15 cellular contexts compared by ENCODE assay signal in genomic region chr16:15542261-15542660, GRCh38.
"Had no signal": no experiment of that assay in that cellular context is flagged by ENCODE, and none has a peak within 500 bp of the region (broad histone marks: within the 10 kb centered on the region; RNA-seq: fewer than 3 reads in every experiment).

No MANE protein-coding gene starts in this region.

- H3K9me3 ChIP-seq: adrenal gland, suprapubic skin had no signal

- H3K27me3 ChIP-seq: adrenal gland, suprapubic skin had no signal

- H3K27me3 Mint-ChIP-seq: activated CD8-positive, alpha-beta T cell treated with anti-CD3 and anti-CD28 coated beads for 36 hours; activated naive CD4-positive, alpha-beta T cell treated with anti-CD3 and anti-CD28 coated beads, Interleukin-2, amount 50 U/mL, for 24 hours; natural killer cell treated with Interleukin-12 subunit alpha and Interleukin-12 subunit beta and Interleukin-15 and Interleukin-18, amount 100 ng/mL, for 72 hours; T-helper 17 cell had no signal

- H3K4me3 ChIP-seq: adrenal gland, suprapubic skin had no signal

- H3K36me3 ChIP-seq: adrenal gland, suprapubic skin had no signal

- H3K27ac Mint-ChIP-seq: activated CD8-positive, alpha-beta T cell treated with anti-CD3 and anti-CD28 coated beads for 36 hours; activated naive CD4-positive, alpha-beta T cell treated with anti-CD3 and anti-CD28 coated beads, Interleukin-2, amount 50 U/mL, for 24 hours; T-helper 17 cell had no signal

- H3K4me1 ChIP-seq: adrenal gland had no signal

- H3K4me3 Mint-ChIP-seq: activated CD8-positive, alpha-beta T cell treated with anti-CD3 and anti-CD28 coated beads for 36 hours; activated naive CD4-positive, alpha-beta T cell treated with anti-CD3 and anti-CD28 coated beads, Interleukin-2, amount 50 U/mL, for 24 hours; T-helper 17 cell had no signal

- H3K27ac ChIP-seq: adrenal gland, suprapubic skin had no signal

- H3K36me3 Mint-ChIP-seq: natural killer cell treated with Interleukin-12 subunit alpha and Interleukin-12 subunit beta and Interleukin-15 and Interleukin-18, amount 100 ng/mL, for 72 hours had no signal

- DNase-seq: activated CD4-positive, alpha-beta T cell treated with anti-CD3 and anti-CD28 coated beads for 4 hours; activated CD8-positive, alpha-beta T cell treated with anti-CD3 and anti-CD28 coated beads for 36 hours; activated effector memory CD4-positive, alpha-beta T cell treated with anti-CD3 and anti-CD28 coated beads, Interleukin-2, amount 50 U/mL, for 16 hours; activated T-cell treated with anti-CD3 and anti-CD28 coated beads, Interleukin-2, amount 50 U/mL, for 48 hours; adrenal gland; kidney glomerular epithelial cell; left ventricle myocardium superior; retina; stimulated activated CD4-positive, alpha-beta T cell treated with anti-CD3 and anti-CD28 coated beads, Interleukin-4, amount 100 ng/mL, for 1 hour; stimulated activated naive CD4-positive, alpha-beta T cell treated with Interleukin-2 at 50 U/mL for 16 hours; T-helper 17 cell; trophoblast cell had no signal

- H3K9me3 Mint-ChIP-seq: activated CD8-positive, alpha-beta T cell treated with anti-CD3 and anti-CD28 coated beads for 36 hours; activated naive CD4-positive, alpha-beta T cell treated with anti-CD3 and anti-CD28 coated beads, Interleukin-2, amount 50 U/mL, for 24 hours; natural killer cell treated with Interleukin-12 subunit alpha and Interleukin-12 subunit beta and Interleukin-15 and Interleukin-18, amount 100 ng/mL, for 72 hours had no signal

- H3K4me1 Mint-ChIP-seq: activated naive CD4-positive, alpha-beta T cell treated with anti-CD3 and anti-CD28 coated beads, Interleukin-2, amount 50 U/mL, for 24 hours; T-helper 17 cell had no signal
